ENCODE assay signal across 18 cellular contexts in genomic region chr1:8653878-8654277, GRCh38.
DNase-seq lines count a peak whose midpoint lies in the region; ATAC-seq, FAIRE-seq and TF ChIP-seq lines count a peak whose summit lies in the region.
"Had no signal": no experiment of that assay in that cellular context is flagged by ENCODE, and none has a peak within 500 bp of the region (broad histone marks: within the 10 kb centered on the region; RNA-seq: fewer than 3 reads in every experiment).

No MANE protein-coding gene starts in this region.

- no peaks in the 10 kb centered on the region for H3K27me3 ChIP-seq in astrocyte (ENCODE audit: insufficient read depth, low read length)

- peaks cover 25% of the 10 kb centered on the region for H4K20me1 ChIP-seq in astrocyte (ENCODE audit: insufficient read depth, low read length)

- H3K27ac Mint-ChIP-seq in astrocyte (ENCODE audit: unreplicated experiment) (peak overlapping the region; percentile 72), nephron (peak overlapping the region; percentile 58 to 93 (median 77)), glutamatergic neuron (ENCODE audit: unreplicated experiment) (no peak overlapping the region)
- H3K27ac Mint-ChIP-seq in activated naive CD4-positive, alpha-beta T cell treated with anti-CD3 and anti-CD28 coated beads, Interleukin-2, amount 50 U/mL, for 72 hours = no peak overlapping the region
- H3K27ac Mint-ChIP-seq: CD4-positive, alpha-beta memory T cell had no signal

- H3K36me3 ChIP-seq in astrocyte (ENCODE audit: insufficient read depth, low read length) = no peaks in the 10 kb centered on the region
- H3K36me3 ChIP-seq: HAP-1 had no signal

- H3K27me3 Mint-ChIP-seq in astrocyte (ENCODE audit: low read depth, unreplicated experiment) (no peaks in the 10 kb centered on the region), nephron (ENCODE audit: low read depth) (no peaks in the 10 kb centered on the region), glutamatergic neuron (ENCODE audit: unreplicated experiment) (peaks cover 3% of the 10 kb centered on the region)
- H3K27me3 Mint-ChIP-seq: CD4-positive, alpha-beta memory T cell had no signal

- peak; percentile 41 for ATAC-seq in HG03175 (IDR thresholded peaks at IDR 0.05; ENCODE audit: unreplicated experiment)
- no peak for ATAC-seq in activated naive CD4-positive, alpha-beta T cell treated with anti-CD3 and anti-CD28 coated beads, Interleukin-2, amount 50 U/mL, for 72 hours
- ATAC-seq: SK-N-SH treated with all-trans-retinoic acid at 6 μM for 48 hours had no signal

- H3K4me3 Mint-ChIP-seq in astrocyte (ENCODE audit: unreplicated experiment) (no peak overlapping the region), nephron (no peak overlapping the region), glutamatergic neuron (ENCODE audit: unreplicated experiment) (no peak overlapping the region)
- H3K4me3 Mint-ChIP-seq: CD4-positive, alpha-beta memory T cell had no signal

- FAIRE-seq in astrocyte (lab: Jason Lieb, UNC) = no peak

- H3K27ac ChIP-seq in astrocyte (ENCODE audit: low read depth, low read length) = no peak overlapping the region

- peaks cover 17% of the 10 kb centered on the region for H3K79me2 ChIP-seq in astrocyte (ENCODE audit: insufficient read depth, low read length)

- no peak overlapping the region for H3K9ac ChIP-seq in astrocyte (ENCODE audit: low read length)

- H3K4me1 ChIP-seq in astrocyte (ENCODE audit: insufficient read depth, low read length) = peaks cover 4% of the 10 kb centered on the region

- H3K4me2 ChIP-seq in astrocyte (ENCODE audit: low read length) = no peak overlapping the region

- no peak overlapping the region for H2AFZ ChIP-seq in astrocyte (ENCODE audit: low read depth, low read length)

- TF ChIP-seq CTCF in astrocyte (IDR thresholded peaks at IDR 0.05; ENCODE audit: insufficient read depth, low read depth, low read length) = no peak
- no peak for TF ChIP-seq CTCF in nephron (IDR thresholded peaks at IDR 0.05; ENCODE audit: unreplicated experiment in 3 of 3)
- no peak for TF ChIP-seq CTCF in glutamatergic neuron (IDR thresholded peaks at IDR 0.05; ENCODE audit: partially characterized antibody, unreplicated experiment)

- H3K9me3 Mint-ChIP-seq in astrocyte (ENCODE audit: unreplicated experiment) = no peaks in the 10 kb centered on the region
- no peaks in the 10 kb centered on the region for H3K9me3 Mint-ChIP-seq in nephron
- H3K9me3 Mint-ChIP-seq in activated naive CD4-positive, alpha-beta T cell treated with anti-CD3 and anti-CD28 coated beads, Interleukin-2, amount 50 U/mL, for 72 hours = no peaks in the 10 kb centered on the region
- H3K9me3 Mint-ChIP-seq in glutamatergic neuron (ENCODE audit: unreplicated experiment) = peaks cover 7% of the 10 kb centered on the region

- DNase-seq in Caki2 (ENCODE audit: low read depth) (peak; percentile 79), astrocyte (ENCODE audit: low read depth) (no peak), ureter (ENCODE audit: low spot score) (no peak), glutamatergic neuron (no peak), T1000 (lab: John Stamatoyannopoulos, UW) (no peak)
- DNase-seq in activated naive CD4-positive, alpha-beta T cell treated with anti-CD3 and anti-CD28 coated beads, Interleukin-2, amount 50 U/mL, for 72 hours (ENCODE audit: low spot score in 2 of 2) = no peak
- DNase-seq: AML-193; CD4-positive, alpha-beta memory T cell; DND-41; GF-D8; NCI-H146; NCI-H2107; NCI-H69; Right ventricle myocardium superior had no signal

- H3K36me3 Mint-ChIP-seq in astrocyte (ENCODE audit: low read depth, unreplicated experiment) = peaks cover 7% of the 10 kb centered on the region
- peaks cover 36% of the 10 kb centered on the region for H3K36me3 Mint-ChIP-seq in nephron (ENCODE audit: low read depth)
- peaks cover 10% of the 10 kb centered on the region in 2 donors for H3K36me3 Mint-ChIP-seq in activated naive CD4-positive, alpha-beta T cell treated with anti-CD3 and anti-CD28 coated beads, Interleukin-2, amount 50 U/mL, for 72 hours
- H3K36me3 Mint-ChIP-seq in glutamatergic neuron (ENCODE audit: unreplicated experiment) = peaks cover 4% of the 10 kb centered on the region

- H3K4me1 Mint-ChIP-seq in astrocyte (ENCODE audit: low read depth, unreplicated experiment) (peaks cover 30% of the 10 kb centered on the region), nephron (peaks cover 33% of the 10 kb centered on the region), glutamatergic neuron (ENCODE audit: low read depth, unreplicated experiment) (peaks cover 27% of the 10 kb centered on the region)

- H3K9me3 ChIP-seq in astrocyte (ENCODE audit: insufficient read depth, low read depth, low read length) = no peaks in the 10 kb centered on the region
- H3K9me3 ChIP-seq: HAP-1 had no signal

- H3K4me3 ChIP-seq in astrocyte (ENCODE audit: insufficient read depth, low read depth, low read length) = no peak overlapping the region
- H3K4me3 ChIP-seq: HAP-1 had no signal

- in situ Hi-C loops in Caki2 (cut with HindIII; ENCODE audit: low pct_unique_long_range_greater_than_20kb, low sequenced_read_pairs) = no loop called here

Comparison
In these comparisons a context has a peak if more than half of its experiments do, and no peak if none do; other contexts are left out.
1. H3K27ac Mint-ChIP-seq: peak in astrocyte (single experiment) and nephron (3 of 3); none in activated naive CD4-positive, alpha-beta T cell treated with anti-CD3 and anti-CD28 coated beads, Interleukin-2, amount 50 U/mL, for 72 hours (0 of 2) and glutamatergic neuron (single experiment).